Comparison of ENCODE assay signal across 11 cellular contexts in the genomic region with DNA sequence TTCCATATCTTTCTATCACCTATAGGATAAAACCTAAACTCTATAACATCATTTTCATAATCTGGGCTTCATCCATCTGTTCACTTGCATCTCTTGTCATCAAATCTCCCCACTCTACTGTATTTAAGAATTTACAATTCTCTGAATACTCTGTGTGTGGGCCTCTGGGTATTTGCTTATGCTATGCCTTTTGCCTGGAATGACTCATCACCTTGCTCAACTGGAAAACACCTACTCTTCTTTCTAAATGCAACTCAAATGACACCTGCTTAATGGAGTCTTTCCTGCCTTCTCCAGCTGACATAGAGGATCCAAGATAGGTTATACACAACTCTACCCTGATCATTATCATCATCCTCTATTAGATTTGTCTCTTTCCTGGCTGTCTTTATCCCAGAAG.
DNase-seq lines count a peak whose midpoint lies in the region; ATAC-seq and TF ChIP-seq lines count a peak whose summit lies in the region.
"Had no signal": no experiment of that assay in that cellular context is flagged by ENCODE, and none has a peak within 500 bp of the region (broad histone marks: within the 10 kb centered on the region; RNA-seq: fewer than 3 reads in every experiment).

No MANE protein-coding gene starts in this region.

- H3K9me2 ChIP-seq in OCI-LY7 (ENCODE audit: insufficient read depth, low read length) = no peaks in the 10 kb centered on the region

- H3K4me2 ChIP-seq in OCI-LY7 (ENCODE audit: low read length) = no peak overlapping the region
- H3K4me2 ChIP-seq: BLaER1 had no signal

- BruUV-seq in Caco-2 (replicated peaks; lab: Mats Ljungman, UMichigan) (no TSS peak), OCI-LY7 (replicated peaks; lab: Mats Ljungman, UMichigan) (no TSS peak)

- H3K27ac Mint-ChIP-seq in Caco-2 (ENCODE audit: unreplicated experiment) = peak overlapping the region; percentile 55
- H3K27ac Mint-ChIP-seq: T-helper 1 cell treated with Interleukin-12 subunit alpha and Interleukin-12 subunit beta and Interleukin-4 antibody, amounts not matched to agents 30 μg/mL and 1 μg/mL, for 36 hours had no signal

- no peak overlapping the region for H3K27ac ChIP-seq in OCI-LY7 (ENCODE audit: low read depth, low read length, poor library complexity, severe bottlenecking)
- H3K27ac ChIP-seq: BLaER1, brain microvascular endothelial cell had no signal

- no peaks in the 10 kb centered on the region for H4K20me1 ChIP-seq in OCI-LY7 (ENCODE audit: insufficient read depth, low read length)
- H4K20me1 ChIP-seq: BLaER1 had no signal

- DNase-seq in Caco-2 (no peak), amniotic epithelial cell (ENCODE audit: low read depth) (peak; percentile 19), OCI-LY7 (ENCODE audit: low spot score) (no peak), GM13977 (ENCODE audit: low spot score) (no peak), NCI-H446 treated with DMSO at 0.1 percent for 48 hours (lab: John Stamatoyannopoulos, UW) (no peak), OCI-M2 (lab: John Stamatoyannopoulos, UW; ENCODE audit: unreplicated experiment) (no peak)
- DNase-seq: brain microvascular endothelial cell had no signal

- no peaks in the 10 kb centered on the region for H3K9me3 ChIP-seq in Caco-2
- H3K9me3 ChIP-seq in OCI-LY7 (ENCODE audit: low read length) = no peaks in the 10 kb centered on the region
- H3K9me3 ChIP-seq: BLaER1 had no signal

- H3K4me1 Mint-ChIP-seq in Caco-2 (ENCODE audit: low read depth, unreplicated experiment) = peaks cover 15% of the 10 kb centered on the region

- H2AFZ ChIP-seq in OCI-LY7 (ENCODE audit: low read length) = no peak overlapping the region

- no peaks in the 10 kb centered on the region; the same call in 1 of the 2 replicates for H3K4me1 ChIP-seq in Caco-2
- no peaks in the 10 kb centered on the region for H3K4me1 ChIP-seq in OCI-LY7 (ENCODE audit: insufficient read depth, low read length, poor library complexity, severe bottlenecking)
- H3K4me1 ChIP-seq: BLaER1 had no signal

- no peaks in the 10 kb centered on the region for H3K27me3 ChIP-seq in Caco-2 (replicated peaks; ENCODE audit: control insufficient read depth, insufficient read depth, low read length)
- H3K27me3 ChIP-seq: BLaER1, brain microvascular endothelial cell had no signal

- POLR2A ChIA-PET in Caco-2 (lab: Charles Lee) (no interaction called here), OCI-LY7 (lab: Charles Lee) (no interaction called here)

- TF ChIP-seq CTCF in Caco-2 (IDR thresholded peaks at IDR 0.05; ENCODE audit: insufficient read depth in 1 of 2, low read depth in 1 of 2, low read length in 1 of 2, severe bottlenecking in 1 of 2, unreplicated experiment in 1 of 2) (no peak), OCI-LY7 (conservative IDR thresholded peaks at IDR 0.05; ENCODE audit: low read length) (no peak), GM13977 (IDR thresholded peaks at IDR 0.05; ENCODE audit: extremely low read depth, insufficient read depth, missing control alignments) (no peak)

- ATAC-seq in GM19397 (IDR thresholded peaks at IDR 0.05; ENCODE audit: unreplicated experiment) = peak; percentile 81
- ATAC-seq in HG03095 (IDR thresholded peaks at IDR 0.05; ENCODE audit: unreplicated experiment) = peak; percentile 88

- H3K79me2 ChIP-seq in OCI-LY7 (ENCODE audit: insufficient read depth, low read depth, low read length) = no peaks in the 10 kb centered on the region

- H3K4me3 ChIP-seq in Caco-2 (ENCODE audit: low read depth, low read length) = no peak overlapping the region
- H3K4me3 ChIP-seq in OCI-LY7 (ENCODE audit: low read depth, low read length, poor library complexity, severe bottlenecking) = no peak overlapping the region
- H3K4me3 ChIP-seq: BLaER1 had no signal

- H3K9me3 Mint-ChIP-seq in Caco-2 (ENCODE audit: unreplicated experiment) = no peaks in the 10 kb centered on the region

- H3K4me3 Mint-ChIP-seq in Caco-2 (ENCODE audit: unreplicated experiment) = no peak overlapping the region
- H3K4me3 Mint-ChIP-seq: T-helper 1 cell treated with Interleukin-12 subunit alpha and Interleukin-12 subunit beta and Interleukin-4 antibody, amounts not matched to agents 30 μg/mL and 1 μg/mL, for 36 hours had no signal

- in situ Hi-C loops in GM13977 (cut with MboI; ENCODE audit: low pct_unique_long_range_greater_than_20kb, low sequenced_read_pairs, unreplicated experiment) = no loop called here

- H3K36me3 ChIP-seq in Caco-2 (ENCODE audit: control insufficient read depth, insufficient read depth, low read length) (no peaks in the 10 kb centered on the region), OCI-LY7 (ENCODE audit: insufficient read depth, low read length) (no peaks in the 10 kb centered on the region)
- H3K36me3 ChIP-seq: BLaER1, brain microvascular endothelial cell had no signal

- no peaks in the 10 kb centered on the region for H3K36me3 Mint-ChIP-seq in Caco-2 (ENCODE audit: insufficient read depth, unreplicated experiment)

- CTCF ChIA-PET in Caco-2 (lab: Charles Lee) = no interaction called here
- CTCF ChIA-PET in OCI-LY7 (lab: Charles Lee; ENCODE audit: unreplicated experiment) = no interaction called here

- intact Hi-C loops in Caco-2 (cut with micrococcal nuclease; ENCODE audit: unreplicated experiment) (loop anchor here (2.0 to 10.0 kb wide), 2 partner anchors 42 to 64 kb away; no protein-coding TSS in a partner anchor), OCI-LY7 (cut with micrococcal nuclease; ENCODE audit: unreplicated experiment) (no loop called here)

- H3K27me3 Mint-ChIP-seq in Caco-2 (ENCODE audit: insufficient read depth, unreplicated experiment) = no peaks in the 10 kb centered on the region
